Comparison of ENCODE assay signal across 10 cellular contexts in genomic region chr7:129435414-129435829, GRCh38. TPM values are rescaled to one million over a fixed set of nuclear protein-coding genes. Genes with fewer than 3 reads are reported as not detected.
A peak's percentile ranks its signal among the peaks of the same experiment; 100 is the strongest.
DNase-seq lines count a peak whose midpoint lies in the region; ATAC-seq and TF ChIP-seq lines count a peak whose summit lies in the region.
"Had no signal": no experiment of that assay in that cellular context is flagged by ENCODE, and none has a peak within 500 bp of the region (broad histone marks: within the 10 kb centered on the region; RNA-seq: fewer than 3 reads in every experiment).

No MANE protein-coding gene starts in this region.

- peak overlapping the region; percentile 89 for H3K4me3 Mint-ChIP-seq in activated naive CD4-positive, alpha-beta T cell treated with anti-CD3 and anti-CD28 coated beads for 36 hours

- H3K4me1 Mint-ChIP-seq in activated naive CD4-positive, alpha-beta T cell treated with anti-CD3 and anti-CD28 coated beads for 36 hours (ENCODE audit: low read depth): peaks cover 40% of the 10 kb centered on the region

- DNase-seq in activated naive CD4-positive, alpha-beta T cell treated with anti-CD3 and anti-CD28 coated beads for 36 hours: peak; percentile 21
- no peak for DNase-seq in activated naive CD4-positive, alpha-beta T cell (lab: John Stamatoyannopoulos, UW)
- DNase-seq in fibroblast of the aortic adventitia (ENCODE audit: low read depth) (no peak), dermis blood vessel endothelial cell (no peak), prostate gland (ENCODE audit: low spot score) (no peak)
- DNase-seq: stimulated activated CD8-positive, alpha-beta memory T cell treated with anti-CD3 and anti-CD28 coated beads, Interleukin-4, amount 100 ng/mL, for 48 hours had no signal

- CTCF ChIA-PET in activated naive CD4-positive, alpha-beta T cell treated with anti-CD3 and anti-CD28 coated beads for 36 hours (lab: Charles Lee): interaction anchor here (1.2 to 3.5 kb wide), 4 partner anchors 34 to 68 kb away, joined by 3 to 26 read pairs (median 6); no protein-coding TSS in a partner anchor

- TF ChIP-seq POLR2A in prostate gland (IDR thresholded peaks at IDR 0.05): no peak

- intact Hi-C loops in activated naive CD4-positive, alpha-beta T cell treated with anti-CD3 and anti-CD28 coated beads for 36 hours (cut with micrococcal nuclease): loop anchor here (1.0 to 10.0 kb wide), 5 partner anchors 33 to 1209 kb away; partner anchors contain the start of gene UBE2H
- intact Hi-C loops in prostate gland (cut with DNase I): no loop called here

- H3K9me3 Mint-ChIP-seq in activated naive CD4-positive, alpha-beta T cell treated with anti-CD3 and anti-CD28 coated beads for 36 hours: no peaks in the 10 kb centered on the region

- no peak for ATAC-seq in HG03039 (IDR thresholded peaks at IDR 0.05; ENCODE audit: unreplicated experiment)

- H3K27ac ChIP-seq in prostate gland: no peak overlapping the region
- H3K27ac ChIP-seq: HL-60 had no signal

- peak overlapping the region; percentile 92 for H3K27ac Mint-ChIP-seq in activated naive CD4-positive, alpha-beta T cell treated with anti-CD3 and anti-CD28 coated beads for 36 hours

- peaks cover 5% of the 10 kb centered on the region for H3K27me3 Mint-ChIP-seq in activated naive CD4-positive, alpha-beta T cell treated with anti-CD3 and anti-CD28 coated beads for 36 hours (ENCODE audit: low read depth)

- WGBS in prostate gland: 99% methylated on average over 2 of the region's 2 CpGs

- H3K36me3 Mint-ChIP-seq in activated naive CD4-positive, alpha-beta T cell treated with anti-CD3 and anti-CD28 coated beads for 36 hours (ENCODE audit: low read depth): peaks cover 33% of the 10 kb centered on the region

- no peaks in the 10 kb centered on the region for H3K27me3 ChIP-seq in skeletal muscle satellite cell (ENCODE audit: control insufficient read depth, insufficient read depth, low read length)
- H3K27me3 ChIP-seq in prostate gland (replicated peaks; ENCODE audit: insufficient read depth): no peaks in the 10 kb centered on the region

- H3K4me3 ChIP-seq in WI38 (ENCODE audit: low read depth, low read length): peak overlapping the region; percentile 81
- peak overlapping the region; percentile 88 for H3K4me3 ChIP-seq in fibroblast of the aortic adventitia (ENCODE audit: low read depth, low read length)
- H3K4me3 ChIP-seq in skeletal muscle satellite cell (ENCODE audit: low read length): peak overlapping the region; percentile 83
- H3K4me3 ChIP-seq in prostate gland: peak overlapping the region in 1 of 2 donors; percentile 50

- H3K36me3 ChIP-seq in skeletal muscle satellite cell (ENCODE audit: insufficient read depth, low read length): peaks cover 5% of the 10 kb centered on the region
- H3K36me3 ChIP-seq in prostate gland: no peaks in the 10 kb centered on the region

- H3K4me1 ChIP-seq in skeletal muscle satellite cell (ENCODE audit: control insufficient read depth, insufficient read depth, low read length): peaks cover 48% of the 10 kb centered on the region
- H3K4me1 ChIP-seq in prostate gland (replicated peaks): no peaks in the 10 kb centered on the region

- TF ChIP-seq CTCF in WI38 (IDR thresholded peaks at IDR 0.05; ENCODE audit: low read depth, low read length) (no peak), fibroblast of the aortic adventitia (IDR thresholded peaks at IDR 0.05; ENCODE audit: insufficient read depth, low read length) (no peak), prostate gland (IDR thresholded peaks at IDR 0.05) (no peak)

- H3K4me2 ChIP-seq in skeletal muscle satellite cell (ENCODE audit: low read length): peak overlapping the region; percentile 99

- H3K9me3 ChIP-seq in skeletal muscle satellite cell (replicated peaks; ENCODE audit: low read length): no peaks in the 10 kb centered on the region
- H3K9me3 ChIP-seq in prostate gland: no peaks in the 10 kb centered on the region

- peak overlapping the region; percentile 87 for H3K9ac ChIP-seq in skeletal muscle satellite cell (ENCODE audit: low read depth, low read length)

RNA-seq across cellular contexts. Expression of gene STRIP2, which starts 1.2 kb away (rescaled TPM):
- 10 to 100 TPM; 71.4 to 76.0 TPM for total RNA-seq in activated naive CD4-positive, alpha-beta T cell treated with anti-CD3 and anti-CD28 coated beads for 36 hours
- total RNA-seq in fibroblast of the aortic adventitia (ENCODE audit: low replicate concordance) (2.5 and 6.9 TPM in 2 replicates), dermis blood vessel endothelial cell (2.7 and 6.1 TPM in 2 replicates), prostate gland (1 to 10 TPM; 1.1 to 5.5 TPM)
- 8.7 and 17.7 TPM in 2 replicates for total RNA-seq in skeletal muscle satellite cell (2012; rRNA removed)
